In the genomic region with DNA sequence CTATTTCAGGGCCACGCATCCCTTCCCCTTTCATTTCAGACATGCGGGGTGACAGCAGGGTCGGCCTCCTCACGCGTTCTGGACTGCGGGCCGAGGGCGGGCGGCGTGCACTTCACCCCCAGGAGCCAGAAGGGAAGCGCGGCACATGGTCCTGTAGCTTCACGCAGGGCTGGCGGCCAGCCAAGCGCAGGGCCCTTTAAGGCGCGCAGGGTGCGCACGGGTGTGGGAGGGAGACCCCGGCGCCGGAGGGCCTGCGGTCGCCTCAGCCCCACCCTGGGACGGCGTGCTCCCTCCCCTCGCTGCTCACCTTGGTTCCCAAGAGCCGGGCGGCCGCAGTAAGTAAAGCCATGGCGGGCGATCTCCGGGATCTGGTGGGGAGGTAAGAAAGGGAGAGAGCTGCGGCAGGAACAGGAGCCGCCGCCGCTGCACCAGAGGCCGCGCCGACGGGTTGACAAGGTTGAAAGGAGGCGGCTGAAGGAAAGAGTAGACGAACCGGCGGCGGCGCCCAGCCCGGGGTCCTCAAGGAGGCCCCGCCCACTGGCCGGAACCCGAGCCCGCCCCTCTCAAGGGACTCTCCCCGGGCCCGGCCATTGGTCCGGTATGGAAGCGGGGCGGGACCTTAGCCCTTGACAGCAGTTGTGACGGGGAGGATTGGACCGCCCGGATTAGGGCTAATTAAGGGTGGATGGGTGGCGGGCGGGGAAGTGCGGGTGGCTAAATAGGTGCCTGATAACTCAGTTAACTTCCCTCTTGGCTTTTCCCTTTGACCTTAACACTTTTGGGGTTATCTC, we compare ENCODE assay signal across 8 cellular contexts. TPM values are rescaled to one million over a fixed set of nuclear protein-coding genes. Genes with fewer than 3 reads are reported as not detected.
DNase-seq lines count a peak whose midpoint lies in the region; ATAC-seq and TF ChIP-seq lines count a peak whose summit lies in the region.

A gene (minus strand): TSS at position 478 of the 791 bp plus-strand sequence. CDS start 129 bp downstream, at position 349.

- H3K27ac Mint-ChIP-seq in T-helper 17 cell, result peak within 1 kb of the TSS; percentile 94

- peak within 1 kb of the TSS; percentile 94 for H3K4me3 Mint-ChIP-seq in T-helper 17 cell

- H3K9me3 ChIP-seq in T-helper 17 cell (ENCODE audit: control insufficient read depth, low read length, poor library complexity, severe bottlenecking), result no peaks in the 10 kb centered on the region
- no peaks in the 10 kb centered on the region for H3K9me3 ChIP-seq in left ventricle myocardium inferior (replicated peaks)
- no peaks in the 10 kb centered on the region for H3K9me3 ChIP-seq in prostate gland

- ATAC-seq in HG02885 (IDR thresholded peaks at IDR 0.05; ENCODE audit: poor library complexity, unreplicated experiment) (peak; percentile 94), T-helper 17 cell (peak; percentile 95)

- H3K4me3 ChIP-seq in left ventricle myocardium inferior (peak within 1 kb of the TSS; percentile 92), prostate gland (peak within 1 kb of the TSS; percentile 86 to 91), urinary bladder (ENCODE audit: low read depth, low read length) (peak within 1 kb of the TSS; percentile 71)

- H3K27me3 ChIP-seq in left ventricle myocardium inferior (ENCODE audit: low read depth) (no peaks in the 10 kb centered on the region), prostate gland (replicated peaks; ENCODE audit: insufficient read depth) (no peaks in the 10 kb centered on the region)

- H3K36me3 ChIP-seq in left ventricle myocardium inferior (peaks cover 21% of the 10 kb centered on the region), prostate gland (no peaks in the 10 kb centered on the region), urinary bladder (ENCODE audit: insufficient read depth) (no peaks in the 10 kb centered on the region)

- H3K36me3 Mint-ChIP-seq in T-helper 17 cell (ENCODE audit: low read depth), result no peaks in the 10 kb centered on the region

- H3K4me1 ChIP-seq in left ventricle myocardium inferior, result peaks cover 77% of the 10 kb centered on the region
- peaks cover 15% of the 10 kb centered on the region for H3K4me1 ChIP-seq in prostate gland (replicated peaks)
- no peaks in the 10 kb centered on the region for H3K4me1 ChIP-seq in urinary bladder (ENCODE audit: insufficient read depth)

- under 1% methylated on average over 63 of the region's 63 CpGs for WGBS in prostate gland
- under 1% methylated on average over 63 of the region's 63 CpGs for WGBS in urinary bladder

- DNase-seq in NCI-H1694 treated with DMSO at 0.1 percent for 48 hours (lab: John Stamatoyannopoulos, UW), result peak; percentile 91
- DNase-seq in T-helper 17 cell, result peak; percentile 98 to 99 (median 98)
- peak; percentile 42 to 99 (median 96) for DNase-seq in amygdala (lab: John Stamatoyannopoulos, UW)
- DNase-seq in left ventricle myocardium inferior, result peak; percentile 99
- peak; percentile 99 for DNase-seq in prostate gland (ENCODE audit: low spot score)

- TF ChIP-seq CTCF in left ventricle myocardium inferior (IDR thresholded peaks at IDR 0.05; ENCODE audit: borderline replicate concordance) (no peak), prostate gland (IDR thresholded peaks at IDR 0.05) (no peak)

- H3K27ac ChIP-seq in left ventricle myocardium inferior (replicated peaks), result peak within 1 kb of the TSS; percentile 99
- peak within 1 kb of the TSS; percentile 92 to 95 for H3K27ac ChIP-seq in prostate gland
- H3K27ac ChIP-seq in urinary bladder (ENCODE audit: low read depth), result peak within 1 kb of the TSS; percentile 82

- peaks cover 41% of the 10 kb centered on the region for H3K4me1 Mint-ChIP-seq in T-helper 17 cell

- no peaks in the 10 kb centered on the region for H3K27me3 Mint-ChIP-seq in T-helper 17 cell

- intact Hi-C loops in left ventricle myocardium inferior (cut with micrococcal nuclease), result no loop called here
- intact Hi-C loops in prostate gland (cut with DNase I), result no loop called here

- TF ChIP-seq POLR2A in GM15510 (IDR thresholded peaks at IDR 0.05; ENCODE audit: borderline replicate concordance, extremely low read depth, insufficient read length) (peak; percentile 64), prostate gland (IDR thresholded peaks at IDR 0.05) (peak; percentile 62)

RNA-seq across cellular contexts. Expression of the gene that starts here (rescaled TPM):
- total RNA-seq in T-helper 17 cell, result 100 to 1,000 TPM; 189 to 197 TPM
- 780 TPM for total RNA-seq in left ventricle myocardium inferior
- total RNA-seq in prostate gland, result 100 to 1,000 TPM; 106 to 110 TPM
- 64.3 TPM for total RNA-seq in urinary bladder
- polyA plus RNA-seq in urinary bladder, result 101 TPM

Comparison
In these comparisons a context has a peak if more than half of its experiments do, and no peak if none do; other contexts are left out.
1. Peak in every context shown above with its lines: DNase-seq, ATAC-seq, H3K4me3 ChIP-seq and H3K27ac ChIP-seq.